12 cellular contexts compared by ENCODE assay signal in genomic region chr9:78783743-78784142, GRCh38.
DNase-seq lines count a peak whose midpoint lies in the region; ATAC-seq and TF ChIP-seq lines count a peak whose summit lies in the region.
"Had no signal": no experiment of that assay in that cellular context is flagged by ENCODE, and none has a peak within 500 bp of the region (broad histone marks: within the 10 kb centered on the region; RNA-seq: fewer than 3 reads in every experiment).

No MANE protein-coding gene starts in this region.

- TF ChIP-seq CTCF in astrocyte of the spinal cord (IDR thresholded peaks at IDR 0.05; ENCODE audit: low read depth, low read length), result peak; percentile 35
- peak; percentile 35 for TF ChIP-seq CTCF in retinal pigment epithelial cell (conservative IDR thresholded peaks at IDR 0.05; ENCODE audit: low read depth, low read length)

- in situ Hi-C loops in astrocyte of the spinal cord (cut with HindIII; ENCODE audit: low sequenced_read_pairs) (no loop called here), KBM-7 (cut with MboI; ENCODE audit: low pct_unique_long_range_greater_than_20kb, low sequenced_read_pairs) (no loop called here)

- ATAC-seq in HG03342 (IDR thresholded peaks at IDR 0.05; ENCODE audit: unreplicated experiment), result peak; percentile 63
- ATAC-seq: activated CD8-positive, alpha-beta T cell treated with anti-CD3 and anti-CD28 coated beads for 36 hours had no signal

- no peak overlapping the region for H3K4me3 ChIP-seq in astrocyte of the spinal cord (ENCODE audit: low read depth, low read length)
- no peak overlapping the region for H3K4me3 ChIP-seq in retinal pigment epithelial cell (ENCODE audit: low read length)

- DNase-seq in DMS53 (lab: John Stamatoyannopoulos, UW) (peak; percentile 10), DMS53 treated with DMSO at 0.1 percent for 48 hours (lab: John Stamatoyannopoulos, UW; ENCODE audit: unreplicated experiment) (no peak), astrocyte of the spinal cord (ENCODE audit: low read depth, low spot score) (no peak), retinal pigment epithelial cell (ENCODE audit: low read depth) (no peak), KBM-7 (no peak)
- DNase-seq in activated naive CD4-positive, alpha-beta T cell treated with anti-CD3 and anti-CD28 coated beads, Interleukin-2, amount 50 U/mL, for 16 hours, result no peak
- no peak for DNase-seq in activated CD4-positive, alpha-beta T cell treated with anti-CD3 and anti-CD28 coated beads for 4 hours
- DNase-seq: 8988T; activated CD8-positive, alpha-beta T cell treated with anti-CD3 and anti-CD28 coated beads for 36 hours; GDM1; NCI-H187 had no signal
